25 cellular contexts compared by ENCODE assay signal in genomic region chr10:77799352-77799751, GRCh38.
A peak's percentile ranks its signal among the peaks of the same experiment; 100 is the strongest.
DNase-seq lines count a peak whose midpoint lies in the region; ATAC-seq and TF ChIP-seq lines count a peak whose summit lies in the region.
"Had no signal": no experiment of that assay in that cellular context is flagged by ENCODE, and none has a peak within 500 bp of the region (broad histone marks: within the 10 kb centered on the region; RNA-seq: fewer than 3 reads in every experiment).

No MANE protein-coding gene starts in this region.

- POLR2A ChIA-PET in CD4-positive, alpha-beta T cell (lab: Charles Lee) = no interaction called here
- POLR2A ChIA-PET in IMR-90 (lab: Charles Lee; ENCODE audit: unreplicated experiment) = no interaction called here
- POLR2A ChIA-PET in activated CD8-positive, alpha-beta T cell treated with anti-CD3 and anti-CD28 coated beads, Interleukin-2, amount 10 ng/mL, durations not matched to agents 7 days and 5 days (lab: Charles Lee) = interaction anchor here (0.7 kb wide), 1 partner anchor 17 kb away, joined by 4 read pairs; no protein-coding TSS in a partner anchor

- H3K36me3 ChIP-seq in IMR-90 (ENCODE audit: control insufficient read depth, insufficient read depth, low read length) = peaks cover 56% of the 10 kb centered on the region

- dilution Hi-C loops in IMR-90 (cut with HindIII; ENCODE audit: low sequenced_read_pairs, unreplicated experiment) = no loop called here

- H3K4me3 ChIP-seq in IMR-90 (ENCODE audit: insufficient read depth, low read depth, low read length) = no peak overlapping the region
- H3K4me3 ChIP-seq: ascending aorta, SK-N-MC, tibial artery had no signal

- no peak overlapping the region for H3K9ac ChIP-seq in IMR-90 (ENCODE audit: low read depth, low read length)

- peak overlapping the region; percentile 70 for H3K27ac Mint-ChIP-seq in CD4-positive, alpha-beta T cell
- no peak overlapping the region for H3K27ac Mint-ChIP-seq in activated CD8-positive, alpha-beta T cell treated with anti-CD3 and anti-CD28 coated beads, Interleukin-2, amount 10 ng/mL, durations not matched to agents 7 days and 5 days
- H3K27ac Mint-ChIP-seq in immature natural killer cell = peak overlapping the region; percentile 80 to 96 (median 82)
- H3K27ac Mint-ChIP-seq: endodermal cell had no signal

- H2AFZ ChIP-seq in IMR-90 (replicated peaks; ENCODE audit: low read length, poor library complexity) = no peak overlapping the region

- no peak overlapping the region for H4K5ac ChIP-seq in IMR-90 (ENCODE audit: low read depth, low read length)

- no peak overlapping the region for H3K18ac ChIP-seq in IMR-90 (ENCODE audit: low read depth, low read length)

- H4K91ac ChIP-seq in IMR-90 (ENCODE audit: insufficient read depth, low read depth, low read length) = no peak overlapping the region

- H2BK5ac ChIP-seq in IMR-90 (ENCODE audit: low read depth, low read length, poor library complexity, severe bottlenecking) = no peak overlapping the region

- no peaks in the 10 kb centered on the region for H3K27me3 Mint-ChIP-seq in CD4-positive, alpha-beta T cell
- H3K27me3 Mint-ChIP-seq in activated CD8-positive, alpha-beta T cell treated with anti-CD3 and anti-CD28 coated beads, Interleukin-2, amount 10 ng/mL, durations not matched to agents 7 days and 5 days (ENCODE audit: low read depth) = peaks cover 34% of the 10 kb centered on the region
- H3K27me3 Mint-ChIP-seq in immature natural killer cell (ENCODE audit: low read depth in 3 of 3) = peaks cover 2 to 7% (median 6%) of the 10 kb centered on the region in 3 donors

- no peaks in the 10 kb centered on the region for H3K9me3 Mint-ChIP-seq in CD4-positive, alpha-beta T cell
- H3K9me3 Mint-ChIP-seq in activated CD8-positive, alpha-beta T cell treated with anti-CD3 and anti-CD28 coated beads, Interleukin-2, amount 10 ng/mL, durations not matched to agents 7 days and 5 days (ENCODE audit: insufficient read depth) = no peaks in the 10 kb centered on the region
- no peaks in the 10 kb centered on the region for H3K9me3 Mint-ChIP-seq in immature natural killer cell
- H3K9me3 Mint-ChIP-seq: CD14-positive monocyte, endodermal cell, neural crest cell had no signal

- H4K20me1 ChIP-seq in IMR-90 (ENCODE audit: insufficient read depth, low read length) = peaks cover 12% of the 10 kb centered on the region; the same call in 1 of the 2 replicates

- TF ChIP-seq POLR2A in IMR-90 (IDR thresholded peaks at IDR 0.05; ENCODE audit: low read depth, low read length) = no peak

- H3K79me1 ChIP-seq in IMR-90 (ENCODE audit: low read depth in 1 of 2, low read length in 2 of 2) = peaks cover 12 to 66% of the 10 kb centered on the region in 2 experiments; a peak in 3 of 4 replicates

- in situ Hi-C loops in IMR-90 (cut with MboI; ENCODE audit: low sequenced_read_pairs) = no loop called here

- no peak overlapping the region for H3K23ac ChIP-seq in IMR-90 (ENCODE audit: low read depth, low read length)

- peak in 2 of 10 experiments; percentile 16 to 19 for DNase-seq in CD4-positive, alpha-beta T cell
- DNase-seq in IMR-90 (peak; percentile 26), immature natural killer cell (peak; percentile 55 to 80 (median 65)), putamen (ENCODE audit: low spot score) (no peak), cerebellar cortex (ENCODE audit: low spot score) (no peak)
- peak; percentile 55 for DNase-seq in activated CD8-positive, alpha-beta T cell treated with anti-CD3 and anti-CD28 coated beads, Interleukin-2, amount 10 ng/mL, durations not matched to agents 7 days and 5 days
- DNase-seq: activated CD4-positive, CD25-positive, alpha-beta regulatory T cell treated with anti-CD3 and anti-CD28 coated beads, Interleukin-2, amount 50 U/mL, for 72 hours; activated naive CD4-positive, alpha-beta T cell treated with anti-CD3 and anti-CD28 coated beads, Interleukin-2, amount 50 U/mL, for 16 hours; DMS153; endodermal cell; GDM1; KBM-7; MV-4-11; NCI-H187 treated with DMSO at 0.1 percent for 48 hours; NCI-H345; stimulated activated CD4-positive, alpha-beta T cell treated with anti-CD3 and anti-CD28 coated beads, Interleukin-2, amount 100 ng/mL, for 24 hours; stimulated activated naive CD8-positive, alpha-beta T cell treated with anti-CD3 and anti-CD28 coated beads, Interleukin-15, Interleukin-2, amounts not matched to agents 100 U/mL and 50 U/mL, for 24 hours had no signal

- no peak overlapping the region for H2AK5ac ChIP-seq in IMR-90 (ENCODE audit: low read depth, low read length)

- no peak overlapping the region for H3K4ac ChIP-seq in IMR-90 (ENCODE audit: low read depth, low read length)

- H3K14ac ChIP-seq in IMR-90 (replicated peaks; ENCODE audit: low read depth, low read length) = no peak overlapping the region; the same call in 1 of the 2 replicates

- no peak overlapping the region for H3K4me2 ChIP-seq in IMR-90 (ENCODE audit: low read depth, low read length)

- peaks cover 28% of the 10 kb centered on the region for H3K9me1 ChIP-seq in IMR-90 (ENCODE audit: insufficient read depth, low read length)

- H3K56ac ChIP-seq in IMR-90 (ENCODE audit: extremely low read depth, insufficient read depth, low read length) = no peak overlapping the region

- H3K4me1 ChIP-seq in IMR-90 (ENCODE audit: control insufficient read depth, insufficient read depth, low read length) = peaks cover 5% of the 10 kb centered on the region
- H3K4me1 ChIP-seq: ascending aorta, tibial artery had no signal

- no peak overlapping the region for H2AK9ac ChIP-seq in IMR-90 (replicated peaks; ENCODE audit: low read depth, low read length, poor library complexity)

- no peak overlapping the region for H2BK15ac ChIP-seq in IMR-90 (ENCODE audit: low read depth, low read length)

- BruUV-seq in IMR-90 (replicated peaks; lab: Mats Ljungman, UMichigan) = no TSS peak

- H4K8ac ChIP-seq in IMR-90 (ENCODE audit: low read depth in 2 of 2, low read length in 2 of 2) = no peak overlapping the region

- peaks cover 20% of the 10 kb centered on the region for H3K4me1 Mint-ChIP-seq in CD4-positive, alpha-beta T cell (ENCODE audit: low read depth)
- H3K4me1 Mint-ChIP-seq in activated CD8-positive, alpha-beta T cell treated with anti-CD3 and anti-CD28 coated beads, Interleukin-2, amount 10 ng/mL, durations not matched to agents 7 days and 5 days (ENCODE audit: low read depth) = peaks cover 36% of the 10 kb centered on the region
- H3K4me1 Mint-ChIP-seq in immature natural killer cell = peaks cover 37 to 46% of the 10 kb centered on the region in 2 donors
- H3K4me1 Mint-ChIP-seq: CD14-positive monocyte, endodermal cell had no signal

- no peaks in the 10 kb centered on the region for H3K27me3 ChIP-seq in CD4-positive, alpha-beta T cell (ENCODE audit: control insufficient read depth, insufficient read depth, low read length)
- H3K27me3 ChIP-seq in IMR-90 (ENCODE audit: control insufficient read depth, insufficient read depth, low read length) = no peaks in the 10 kb centered on the region
- H3K27me3 ChIP-seq: ascending aorta, tibial artery had no signal

- no peak for TF ChIP-seq RAD21 in IMR-90 (IDR thresholded peaks at IDR 0.05; ENCODE audit: low read length)

- H2BK20ac ChIP-seq in IMR-90 (ENCODE audit: low read depth, low read length) = no peak overlapping the region

- H3K36me3 Mint-ChIP-seq in CD4-positive, alpha-beta T cell (ENCODE audit: low read depth) = no peaks in the 10 kb centered on the region
- H3K36me3 Mint-ChIP-seq in activated CD8-positive, alpha-beta T cell treated with anti-CD3 and anti-CD28 coated beads, Interleukin-2, amount 10 ng/mL, durations not matched to agents 7 days and 5 days (ENCODE audit: low read depth) = peaks cover 2% of the 10 kb centered on the region
- H3K36me3 Mint-ChIP-seq in immature natural killer cell = peaks cover 29 to 61% (median 40%) of the 10 kb centered on the region in 3 donors
- H3K36me3 Mint-ChIP-seq: CD14-positive monocyte had no signal

- H3K27ac ChIP-seq in CD4-positive, alpha-beta T cell (ENCODE audit: low read depth, low read length) = no peak overlapping the region
- H3K27ac ChIP-seq in IMR-90 (ENCODE audit: insufficient read depth, low read length) = no peak overlapping the region
- H3K27ac ChIP-seq: ascending aorta, SK-N-MC, tibial artery had no signal

- no peak overlapping the region for H2BK120ac ChIP-seq in IMR-90 (ENCODE audit: low read depth, low read length)

- CTCF ChIA-PET in CD4-positive, alpha-beta T cell (lab: Charles Lee) = interaction anchor here (1.3 kb wide), 1 partner anchor 80 kb away, joined by 3 read pairs; no protein-coding TSS in a partner anchor
- CTCF ChIA-PET in IMR-90 (lab: Yijun Ruan, JAX) = no interaction called here
- CTCF ChIA-PET in activated CD8-positive, alpha-beta T cell treated with anti-CD3 and anti-CD28 coated beads, Interleukin-2, amount 10 ng/mL, durations not matched to agents 7 days and 5 days (lab: Charles Lee) = interaction anchor here (1.2 kb wide), 1 partner anchor 9 kb away, joined by 3 read pairs; no protein-coding TSS in a partner anchor

- intact Hi-C loops in CD4-positive, alpha-beta T cell (cut with DNase I, micrococcal nuclease) = no loop called here
- intact Hi-C loops in IMR-90 (cut with micrococcal nuclease) = no loop called here

- no peaks in the 10 kb centered on the region for H3K9me3 ChIP-seq in CD4-positive, alpha-beta T cell (ENCODE audit: control insufficient read depth, low read length)
- H3K9me3 ChIP-seq in IMR-90 (ENCODE audit: control insufficient read depth, insufficient read depth, low read length) = no peaks in the 10 kb centered on the region
- H3K9me3 ChIP-seq: ascending aorta, tibial artery had no signal

- peak; percentile 52 for ATAC-seq in CD4-positive, alpha-beta T cell (ENCODE audit: poor library complexity)
- no peak for ATAC-seq in IMR-90 (ENCODE audit: low read depth)
- peak; percentile 30 for ATAC-seq in activated CD8-positive, alpha-beta T cell treated with anti-CD3 and anti-CD28 coated beads, Interleukin-2, amount 10 ng/mL, durations not matched to agents 7 days and 5 days
- ATAC-seq in GM21390 (IDR thresholded peaks at IDR 0.05; ENCODE audit: unreplicated experiment) = no peak
- ATAC-seq in HG02938 (IDR thresholded peaks at IDR 0.05; ENCODE audit: unreplicated experiment) = no peak
- ATAC-seq: left colon; stimulated activated naive CD8-positive, alpha-beta T cell treated with anti-CD3 and anti-CD28 coated beads, Interleukin-15, Interleukin-2, amounts not matched to agents 100 U/mL and 50 U/mL, for 24 hours had no signal

- no CpG with 5 or more reads among the region's 5 CpGs for WGBS in IMR-90 (ENCODE audit: extremely low coverage in 2 of 2, insufficient read length in 1 of 2), 2 experiments

- TF ChIP-seq CTCF in CD4-positive, alpha-beta T cell (IDR thresholded peaks at IDR 0.05) = no peak
- no peak for TF ChIP-seq CTCF in IMR-90 (conservative IDR thresholded peaks at IDR 0.05; ENCODE audit: low read depth, low read length)

- H3K4me3 Mint-ChIP-seq in CD4-positive, alpha-beta T cell = peak overlapping the region; percentile 44
- no peak overlapping the region for H3K4me3 Mint-ChIP-seq in activated CD8-positive, alpha-beta T cell treated with anti-CD3 and anti-CD28 coated beads, Interleukin-2, amount 10 ng/mL, durations not matched to agents 7 days and 5 days
- H3K4me3 Mint-ChIP-seq in immature natural killer cell = peak overlapping the region; percentile 13 to 68 (median 61)
- H3K4me3 Mint-ChIP-seq: CD14-positive monocyte, endodermal cell, neural crest cell had no signal

TF ChIP-seq in IMR-90, 13 proteins besides CTCF, POLR2A, EP300 and RAD21 (continues in another document):
- TF ChIP-seq RFX5 (IDR thresholded peaks at IDR 0.05; ENCODE audit: low read depth, low read length) (no peak), MAZ (IDR thresholded peaks at IDR 0.05; ENCODE audit: borderline replicate concordance, low read depth, low read length) (no peak)

Comparison
In these comparisons a context has a peak if more than half of its experiments do, and no peak if none do; other contexts are left out.
1. ATAC-seq: peak in CD4-positive, alpha-beta T cell (single experiment) and activated CD8-positive, alpha-beta T cell treated with anti-CD3 and anti-CD28 coated beads, Interleukin-2, amount 10 ng/mL, durations not matched to agents 7 days and 5 days (single experiment); none in IMR-90 (single experiment), GM21390 (single experiment) and HG02938 (single experiment).
2. DNase-seq: peak in IMR-90 (single experiment), activated CD8-positive, alpha-beta T cell treated with anti-CD3 and anti-CD28 coated beads, Interleukin-2, amount 10 ng/mL, durations not matched to agents 7 days and 5 days (single experiment) and immature natural killer cell (3 of 3); none in putamen (single experiment) and cerebellar cortex (single experiment).